1 cellular context compared by ENCODE assay signal in genomic region chr14:106733771-106734170, GRCh38.
TF ChIP-seq lines count a peak whose summit lies in the region.

No MANE protein-coding gene starts in this region.

TF ChIP-seq in HepG2, 621 proteins besides CTCF, POLR2A, EP300 and RAD21 (continued from another document):
- TF ChIP-seq, protein P1, sequence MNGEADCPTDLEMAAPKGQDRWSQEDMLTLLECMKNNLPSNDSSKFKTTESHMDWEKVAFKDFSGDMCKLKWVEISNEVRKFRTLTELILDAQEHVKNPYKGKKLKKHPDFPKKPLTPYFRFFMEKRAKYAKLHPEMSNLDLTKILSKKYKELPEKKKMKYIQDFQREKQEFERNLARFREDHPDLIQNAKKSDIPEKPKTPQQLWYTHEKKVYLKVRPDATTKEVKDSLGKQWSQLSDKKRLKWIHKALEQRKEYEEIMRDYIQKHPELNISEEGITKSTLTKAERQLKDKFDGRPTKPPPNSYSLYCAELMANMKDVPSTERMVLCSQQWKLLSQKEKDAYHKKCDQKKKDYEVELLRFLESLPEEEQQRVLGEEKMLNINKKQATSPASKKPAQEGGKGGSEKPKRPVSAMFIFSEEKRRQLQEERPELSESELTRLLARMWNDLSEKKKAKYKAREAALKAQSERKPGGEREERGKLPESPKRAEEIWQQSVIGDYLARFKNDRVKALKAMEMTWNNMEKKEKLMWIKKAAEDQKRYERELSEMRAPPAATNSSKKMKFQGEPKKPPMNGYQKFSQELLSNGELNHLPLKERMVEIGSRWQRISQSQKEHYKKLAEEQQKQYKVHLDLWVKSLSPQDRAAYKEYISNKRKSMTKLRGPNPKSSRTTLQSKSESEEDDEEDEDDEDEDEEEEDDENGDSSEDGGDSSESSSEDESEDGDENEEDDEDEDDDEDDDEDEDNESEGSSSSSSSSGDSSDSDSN (CRISPR knock-in tag; IDR thresholded peaks at IDR 0.05), result no peak
- no peak for TF ChIP-seq REXO4 (CRISPR knock-in tag; IDR thresholded peaks at IDR 0.05; ENCODE audit: borderline replicate concordance)
- TF ChIP-seq MEF2D (CRISPR knock-in tag; IDR thresholded peaks at IDR 0.05), result no peak
- TF ChIP-seq, protein P2, sequence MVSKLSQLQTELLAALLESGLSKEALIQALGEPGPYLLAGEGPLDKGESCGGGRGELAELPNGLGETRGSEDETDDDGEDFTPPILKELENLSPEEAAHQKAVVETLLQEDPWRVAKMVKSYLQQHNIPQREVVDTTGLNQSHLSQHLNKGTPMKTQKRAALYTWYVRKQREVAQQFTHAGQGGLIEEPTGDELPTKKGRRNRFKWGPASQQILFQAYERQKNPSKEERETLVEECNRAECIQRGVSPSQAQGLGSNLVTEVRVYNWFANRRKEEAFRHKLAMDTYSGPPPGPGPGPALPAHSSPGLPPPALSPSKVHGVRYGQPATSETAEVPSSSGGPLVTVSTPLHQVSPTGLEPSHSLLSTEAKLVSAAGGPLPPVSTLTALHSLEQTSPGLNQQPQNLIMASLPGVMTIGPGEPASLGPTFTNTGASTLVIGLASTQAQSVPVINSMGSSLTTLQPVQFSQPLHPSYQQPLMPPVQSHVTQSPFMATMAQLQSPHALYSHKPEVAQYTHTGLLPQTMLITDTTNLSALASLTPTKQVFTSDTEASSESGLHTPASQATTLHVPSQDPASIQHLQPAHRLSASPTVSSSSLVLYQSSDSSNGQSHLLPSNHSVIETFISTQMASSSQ (IDR thresholded peaks at IDR 0.05; ENCODE audit: low read depth), result no peak
- TF ChIP-seq, protein P2 (CRISPR knock-in tag; IDR thresholded peaks at IDR 0.05; ENCODE audit: borderline replicate concordance), result no peak
- no peak for TF ChIP-seq BCL6 (CRISPR knock-in tag; IDR thresholded peaks at IDR 0.05)
- TF ChIP-seq, protein P3, sequence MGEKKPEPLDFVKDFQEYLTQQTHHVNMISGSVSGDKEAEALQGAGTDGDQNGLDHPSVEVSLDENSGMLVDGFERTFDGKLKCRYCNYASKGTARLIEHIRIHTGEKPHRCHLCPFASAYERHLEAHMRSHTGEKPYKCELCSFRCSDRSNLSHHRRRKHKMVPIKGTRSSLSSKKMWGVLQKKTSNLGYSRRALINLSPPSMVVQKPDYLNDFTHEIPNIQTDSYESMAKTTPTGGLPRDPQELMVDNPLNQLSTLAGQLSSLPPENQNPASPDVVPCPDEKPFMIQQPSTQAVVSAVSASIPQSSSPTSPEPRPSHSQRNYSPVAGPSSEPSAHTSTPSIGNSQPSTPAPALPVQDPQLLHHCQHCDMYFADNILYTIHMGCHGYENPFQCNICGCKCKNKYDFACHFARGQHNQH (CRISPR knock-in tag; IDR thresholded peaks at IDR 0.05), result no peak
- no peak for TF ChIP-seq ZNF180 (CRISPR knock-in tag; IDR thresholded peaks at IDR 0.05; ENCODE audit: borderline replicate concordance, low read depth)
- no peak for TF ChIP-seq CENPT (CRISPR knock-in tag; IDR thresholded peaks at IDR 0.05; ENCODE audit: low read depth)
- TF ChIP-seq PRMT3 (CRISPR knock-in tag; IDR thresholded peaks at IDR 0.05; ENCODE audit: borderline replicate concordance, low read depth), result no peak
- TF ChIP-seq KMT2B (CRISPR knock-in tag; IDR thresholded peaks at IDR 0.05), result no peak
- TF ChIP-seq ASH2L (IDR thresholded peaks at IDR 0.05; ENCODE audit: insufficient read length, low read depth, low read length), result no peak
